In genomic region chr15:58611731-58612676, GRCh38 we compare ENCODE assay signal across 1 cellular context.
TF ChIP-seq lines count a peak whose summit lies in the region.

No MANE protein-coding gene starts in this region.

TF ChIP-seq in H1, 55 proteins besides CTCF, POLR2A, EP300 and RAD21:
- no peak for TF ChIP-seq EZH2 (IDR thresholded peaks at IDR 0.05; ENCODE audit: low read depth, low read length, severe bottlenecking)
- TF ChIP-seq CREB1 (IDR thresholded peaks at IDR 0.05), result no peak
- no peak for TF ChIP-seq SP1 (IDR thresholded peaks at IDR 0.05; ENCODE audit: low read depth, low read length)
- TF ChIP-seq SAP30 (IDR thresholded peaks at IDR 0.05; ENCODE audit: insufficient read depth, insufficient replicate concordance, low read length), result no peak
- no peak for TF ChIP-seq CHD2 (IDR thresholded peaks at IDR 0.05; ENCODE audit: low read length)
- TF ChIP-seq BRCA1 (IDR thresholded peaks at IDR 0.05; ENCODE audit: low read depth, low read length), result no peak
- TF ChIP-seq ATF3 (IDR thresholded peaks at IDR 0.05; ENCODE audit: insufficient read depth, low read depth, low read length), result no peak
- no peak for TF ChIP-seq TCF12 (IDR thresholded peaks at IDR 0.05; ENCODE audit: low read depth, low read length)
- TF ChIP-seq CTBP2 (IDR thresholded peaks at IDR 0.05; ENCODE audit: borderline replicate concordance, insufficient read depth, insufficient read length, low read length), result no peak
